ENCODE assay signal across 18 cellular contexts in the genomic region with DNA sequence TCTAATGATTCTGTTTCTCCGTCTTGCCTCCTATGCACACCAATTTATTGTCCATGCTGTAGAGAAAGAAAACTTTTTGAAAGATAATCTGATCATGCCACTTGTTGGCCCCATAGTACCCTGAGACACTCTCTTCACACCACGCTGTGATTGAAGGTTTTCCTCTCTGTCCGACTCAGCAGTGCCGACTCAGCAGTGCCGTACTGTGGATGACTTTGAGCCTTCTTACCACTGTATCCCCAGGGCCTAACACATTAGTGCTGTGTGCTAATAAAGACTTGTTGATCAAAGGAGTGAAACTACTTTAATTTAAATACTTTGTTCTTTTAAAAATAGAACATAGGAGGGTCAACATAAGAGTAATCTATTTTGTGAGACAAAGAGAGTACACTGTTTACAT.
DNase-seq lines count a peak whose midpoint lies in the region; ATAC-seq and TF ChIP-seq lines count a peak whose summit lies in the region.
"Had no signal": no experiment of that assay in that cellular context is flagged by ENCODE, and none has a peak within 500 bp of the region (broad histone marks: within the 10 kb centered on the region; RNA-seq: fewer than 3 reads in every experiment).

No MANE protein-coding gene starts in this region.

- intact Hi-C loops in activated CD4-positive, alpha-beta memory T cell treated with anti-CD3 and anti-CD28 coated beads for 36 hours (cut with micrococcal nuclease) = loop anchor here (5.0 kb wide), 1 partner anchor 977 kb away; the partner anchor contains the start of genes BORA and MZT1

- H3K4me3 Mint-ChIP-seq in activated CD4-positive, alpha-beta memory T cell treated with anti-CD3 and anti-CD28 coated beads for 36 hours = no peak overlapping the region
- H3K4me3 Mint-ChIP-seq in activated CD4-positive, alpha-beta memory T cell treated with anti-CD3 and anti-CD28 coated beads, Interleukin-2, amount 10 ng/mL, durations not matched to agents 7 days and 5 days = no peak overlapping the region
- no peak overlapping the region for H3K4me3 Mint-ChIP-seq in GM23338
- H3K4me3 Mint-ChIP-seq in mesothelial cell of epicardium = no peak overlapping the region
- H3K4me3 Mint-ChIP-seq: IgD-negative memory B cell had no signal

- no peak overlapping the region for H3K4me3 ChIP-seq in GM23338
- no peak overlapping the region for H3K4me3 ChIP-seq in epithelial cell of esophagus (ENCODE audit: low read length)
- H3K4me3 ChIP-seq: BLaER1, left ventricle myocardium inferior had no signal

- H3K9me3 Mint-ChIP-seq in activated CD4-positive, alpha-beta memory T cell treated with anti-CD3 and anti-CD28 coated beads for 36 hours = no peaks in the 10 kb centered on the region
- H3K9me3 Mint-ChIP-seq in activated CD4-positive, alpha-beta memory T cell treated with anti-CD3 and anti-CD28 coated beads, Interleukin-2, amount 10 ng/mL, durations not matched to agents 7 days and 5 days = no peaks in the 10 kb centered on the region
- no peaks in the 10 kb centered on the region for H3K9me3 Mint-ChIP-seq in GM23338
- H3K9me3 Mint-ChIP-seq in mesothelial cell of epicardium = peaks cover 10% of the 10 kb centered on the region
- H3K9me3 Mint-ChIP-seq: IgD-negative memory B cell had no signal

- H3K27ac Mint-ChIP-seq in activated CD4-positive, alpha-beta memory T cell treated with anti-CD3 and anti-CD28 coated beads for 36 hours = no peak overlapping the region
- H3K27ac Mint-ChIP-seq in activated CD4-positive, alpha-beta memory T cell treated with anti-CD3 and anti-CD28 coated beads, Interleukin-2, amount 10 ng/mL, durations not matched to agents 7 days and 5 days = no peak overlapping the region
- H3K27ac Mint-ChIP-seq in GM23338 (0 out of 2 replicates have a peak overlapping the region, but pooled peaks have one; percentile 17), mesothelial cell of epicardium (peak overlapping the region; percentile 30)
- H3K27ac Mint-ChIP-seq: IgD-negative memory B cell had no signal

- no peaks in the 10 kb centered on the region for H3K79me2 ChIP-seq in GM23338 (replicated peaks; ENCODE audit: insufficient read depth)

- no peaks in the 10 kb centered on the region for H3F3A ChIP-seq in GM23338 (replicated peaks; ENCODE audit: low read depth)

- ATAC-seq in GM23338 = no peak
- ATAC-seq: right cardiac atrium had no signal

- no peak overlapping the region for H3K27ac ChIP-seq in GM23338 (ENCODE audit: low read depth)
- no peak overlapping the region for H3K27ac ChIP-seq in RWPE1
- H3K27ac ChIP-seq: BLaER1, left ventricle myocardium inferior had no signal

- H3K9me2 ChIP-seq in GM23338 (ENCODE audit: insufficient read depth) = no peaks in the 10 kb centered on the region

- DNase-seq in activated CD4-positive, alpha-beta memory T cell treated with anti-CD3 and anti-CD28 coated beads for 36 hours = peak; percentile 22
- DNase-seq in activated CD4-positive, alpha-beta memory T cell treated with anti-CD3 and anti-CD28 coated beads, Interleukin-2, amount 10 ng/mL, durations not matched to agents 7 days and 5 days = no peak
- no peak for DNase-seq in GM23338 (ENCODE audit: low spot score)
- peak; percentile 59 for DNase-seq in epithelial cell of esophagus (ENCODE audit: low read depth)
- DNase-seq in mesothelial cell of epicardium (ENCODE audit: low spot score in 2 of 2, unreplicated experiment in 2 of 2) = no peak
- no peak for DNase-seq in NCI-H1694 treated with DMSO at 0.1 percent for 48 hours (lab: John Stamatoyannopoulos, UW)
- DNase-seq in NCI-H2171 (lab: John Stamatoyannopoulos, UW) = no peak
- DNase-seq in RWPE1 (ENCODE audit: low spot score) = no peak
- DNase-seq: activated CD4-positive, alpha-beta T cell treated with anti-CD3 and anti-CD28 coated beads for 1 hour; caudate nucleus; DMS153; GF-D8; left ventricle myocardium inferior; NCI-H146; NCI-H748 treated with DMSO at 0.1 percent for 48 hours; right cardiac atrium had no signal

- H4K20me1 ChIP-seq in GM23338 (replicated peaks; ENCODE audit: insufficient read depth) = no peaks in the 10 kb centered on the region
- H4K20me1 ChIP-seq: BLaER1 had no signal

- TF ChIP-seq CTCF in GM23338 (conservative IDR thresholded peaks at IDR 0.05; ENCODE audit: low read depth in 2 of 2) = no peak
- TF ChIP-seq CTCF in epithelial cell of esophagus (IDR thresholded peaks at IDR 0.05; ENCODE audit: insufficient read depth, low read depth, low read length, missing control alignments) = no peak
- no peak for TF ChIP-seq CTCF in mesothelial cell of epicardium (IDR thresholded peaks at IDR 0.05; ENCODE audit: unreplicated experiment)
- no peak for TF ChIP-seq CTCF in RWPE1 (conservative IDR thresholded peaks at IDR 0.05; ENCODE audit: low read depth)

- H3K27me3 Mint-ChIP-seq in activated CD4-positive, alpha-beta memory T cell treated with anti-CD3 and anti-CD28 coated beads for 36 hours = no peaks in the 10 kb centered on the region
- H3K27me3 Mint-ChIP-seq in activated CD4-positive, alpha-beta memory T cell treated with anti-CD3 and anti-CD28 coated beads, Interleukin-2, amount 10 ng/mL, durations not matched to agents 7 days and 5 days = no peaks in the 10 kb centered on the region
- H3K27me3 Mint-ChIP-seq in GM23338 (ENCODE audit: insufficient read depth, low read depth, poor library complexity) (peaks cover 2% of the 10 kb centered on the region), mesothelial cell of epicardium (ENCODE audit: low read depth) (no peaks in the 10 kb centered on the region)
- H3K27me3 Mint-ChIP-seq: IgD-negative memory B cell had no signal

- no peak overlapping the region for H2AFZ ChIP-seq in GM23338

- H3K36me3 Mint-ChIP-seq in activated CD4-positive, alpha-beta memory T cell treated with anti-CD3 and anti-CD28 coated beads for 36 hours = peaks cover 5% of the 10 kb centered on the region
- peaks cover 14% of the 10 kb centered on the region for H3K36me3 Mint-ChIP-seq in activated CD4-positive, alpha-beta memory T cell treated with anti-CD3 and anti-CD28 coated beads, Interleukin-2, amount 10 ng/mL, durations not matched to agents 7 days and 5 days (ENCODE audit: low read depth)
- H3K36me3 Mint-ChIP-seq in GM23338 (ENCODE audit: low read depth) (peaks cover under 1% of the 10 kb centered on the region; the same call in 1 of the 3 replicates), mesothelial cell of epicardium (peaks cover 15% of the 10 kb centered on the region)

- CTCF ChIA-PET in activated CD4-positive, alpha-beta memory T cell treated with anti-CD3 and anti-CD28 coated beads for 36 hours (lab: Charles Lee) = no interaction called here
- CTCF ChIA-PET in activated CD4-positive, alpha-beta memory T cell treated with anti-CD3 and anti-CD28 coated beads, Interleukin-2, amount 10 ng/mL, durations not matched to agents 7 days and 5 days (lab: Charles Lee) = no interaction called here
- CTCF ChIA-PET in RWPE1 (lab: Yijun Ruan, JAX) = no interaction called here

- H3K36me3 ChIP-seq in GM23338 (ENCODE audit: insufficient read depth) = no peaks in the 10 kb centered on the region

- POLR2A ChIA-PET in activated CD4-positive, alpha-beta memory T cell treated with anti-CD3 and anti-CD28 coated beads for 36 hours (lab: Charles Lee) = no interaction called here
- POLR2A ChIA-PET in activated CD4-positive, alpha-beta memory T cell treated with anti-CD3 and anti-CD28 coated beads, Interleukin-2, amount 10 ng/mL, durations not matched to agents 7 days and 5 days (lab: Charles Lee) = no interaction called here
- POLR2A ChIA-PET in RWPE1 (lab: Yijun Ruan, JAX; ENCODE audit: low non-redundant PET) = no interaction called here

- H3K4me1 Mint-ChIP-seq in activated CD4-positive, alpha-beta memory T cell treated with anti-CD3 and anti-CD28 coated beads for 36 hours (ENCODE audit: low read depth) = peaks cover 30% of the 10 kb centered on the region
- H3K4me1 Mint-ChIP-seq in activated CD4-positive, alpha-beta memory T cell treated with anti-CD3 and anti-CD28 coated beads, Interleukin-2, amount 10 ng/mL, durations not matched to agents 7 days and 5 days = peaks cover 29% of the 10 kb centered on the region
- H3K4me1 Mint-ChIP-seq in GM23338 = peaks cover 30% of the 10 kb centered on the region
- H3K4me1 Mint-ChIP-seq in mesothelial cell of epicardium = peaks cover 45% of the 10 kb centered on the region

- H3K4me1 ChIP-seq in GM23338 (ENCODE audit: insufficient read depth) = peaks cover 25% of the 10 kb centered on the region
- H3K4me1 ChIP-seq: BLaER1 had no signal

- no peak overlapping the region for H3K4me2 ChIP-seq in GM23338
- H3K4me2 ChIP-seq: BLaER1 had no signal

- no peaks in the 10 kb centered on the region for H3K27me3 ChIP-seq in GM23338 (ENCODE audit: insufficient read depth)
- H3K27me3 ChIP-seq: BLaER1 had no signal

TF ChIP-seq in GM23338, 12 proteins besides CTCF, POLR2A, EP300 and RAD21 (continues in another document):
- no peak for TF ChIP-seq POLR2AphosphoS5 (IDR thresholded peaks at IDR 0.05; ENCODE audit: low read depth)

Comparison
In these comparisons a context has a peak if more than half of its experiments do, and no peak if none do; other contexts are left out.
1. DNase-seq: peak in activated CD4-positive, alpha-beta memory T cell treated with anti-CD3 and anti-CD28 coated beads for 36 hours (single experiment) and epithelial cell of esophagus (single experiment); none in activated CD4-positive, alpha-beta memory T cell treated with anti-CD3 and anti-CD28 coated beads, Interleukin-2, amount 10 ng/mL, durations not matched to agents 7 days and 5 days (single experiment), GM23338 (single experiment), mesothelial cell of epicardium (0 of 2), NCI-H1694 treated with DMSO at 0.1 percent for 48 hours (single experiment), NCI-H2171 (single experiment) and RWPE1 (single experiment).
2. H3K27ac Mint-ChIP-seq: peak in GM23338 (single experiment) and mesothelial cell of epicardium (single experiment); none in activated CD4-positive, alpha-beta memory T cell treated with anti-CD3 and anti-CD28 coated beads for 36 hours (single experiment) and activated CD4-positive, alpha-beta memory T cell treated with anti-CD3 and anti-CD28 coated beads, Interleukin-2, amount 10 ng/mL, durations not matched to agents 7 days and 5 days (single experiment).